Comparison of ENCODE assay signal across 8 cellular contexts in genomic region chr2:111119847-111120252, GRCh38. TPM values are rescaled to one million over a fixed set of nuclear protein-coding genes. Genes with fewer than 3 reads are reported as not detected.
DNase-seq lines count a peak whose midpoint lies in the region; ATAC-seq and TF ChIP-seq lines count a peak whose summit lies in the region.

No MANE protein-coding gene starts in this region.

- TF ChIP-seq CTCF in AG09309 (IDR thresholded peaks at IDR 0.05; ENCODE audit: control insufficient read depth, insufficient read depth, low read depth, low read length, missing control alignments) (no peak), astrocyte of the cerebellum (IDR thresholded peaks at IDR 0.05; ENCODE audit: low read depth, low read length, missing control alignments) (no peak), lower lobe of right lung (IDR thresholded peaks at IDR 0.05) (no peak), vagina (IDR thresholded peaks at IDR 0.05) (no peak)

- in situ Hi-C loops in astrocyte of the cerebellum (cut with HindIII; ENCODE audit: low sequenced_read_pairs), result no loop called here

- H3K9me3 ChIP-seq in lower lobe of right lung (no peaks in the 10 kb centered on the region), vagina (no peaks in the 10 kb centered on the region)

- no peak for DNase-seq in AG09309 (ENCODE audit: low read depth)
- DNase-seq in astrocyte of the cerebellum (ENCODE audit: low read depth), result no peak
- DNase-seq in lower lobe of right lung, result peak; percentile 47
- DNase-seq in vagina (ENCODE audit: extremely low spot score in 2 of 2), result no peak
- no peak for DNase-seq in T-helper 9 cell
- no peak for DNase-seq in NCI-H146 treated with DMSO at 0.1 percent for 48 hours (lab: John Stamatoyannopoulos, UW; ENCODE audit: unreplicated experiment)

- H3K4me3 ChIP-seq in AG09309 (ENCODE audit: control insufficient read depth, low read depth, low read length) (peak overlapping the region; percentile 76), astrocyte of the cerebellum (ENCODE audit: low read depth, low read length) (peak overlapping the region; percentile 93), lower lobe of right lung (peak overlapping the region; percentile 88), vagina (peak overlapping the region; percentile 77 to 88)

- intact Hi-C loops in lower lobe of right lung (cut with DNase I) (no loop called here), vagina (cut with DNase I) (loop anchor here (10.0 kb wide), 1 partner anchor 545 kb away; no protein-coding TSS in a partner anchor)

- peaks cover 13% of the 10 kb centered on the region for H3K36me3 ChIP-seq in lower lobe of right lung
- peaks cover 0 to 11% of the 10 kb centered on the region in 2 donors for H3K36me3 ChIP-seq in vagina

- H3K4me1 ChIP-seq in lower lobe of right lung (peaks cover 49% of the 10 kb centered on the region), vagina (peaks cover 64% of the 10 kb centered on the region)

- TF ChIP-seq POLR2A in vagina (IDR thresholded peaks at IDR 0.05), result no peak

- H3K27ac ChIP-seq in lower lobe of right lung (peak overlapping the region; percentile 91), vagina (peak overlapping the region; percentile 69)

- ATAC-seq in HG02885 (IDR thresholded peaks at IDR 0.05; ENCODE audit: poor library complexity, unreplicated experiment), result peak; percentile 3
- no peak for ATAC-seq in lower lobe of right lung
- ATAC-seq in HG02981 (IDR thresholded peaks at IDR 0.05; ENCODE audit: unreplicated experiment), result no peak

- H3K27me3 ChIP-seq in lower lobe of right lung (ENCODE audit: low read depth) (peaks cover 41% of the 10 kb centered on the region), vagina (no peaks in the 10 kb centered on the region)

RNA-seq across cellular contexts. Expression of gene BCL2L11, which starts 0.9 kb away (rescaled TPM):
- total RNA-seq in lower lobe of right lung (23.7 TPM), vagina (90.1 TPM)
